In the genomic region with DNA sequence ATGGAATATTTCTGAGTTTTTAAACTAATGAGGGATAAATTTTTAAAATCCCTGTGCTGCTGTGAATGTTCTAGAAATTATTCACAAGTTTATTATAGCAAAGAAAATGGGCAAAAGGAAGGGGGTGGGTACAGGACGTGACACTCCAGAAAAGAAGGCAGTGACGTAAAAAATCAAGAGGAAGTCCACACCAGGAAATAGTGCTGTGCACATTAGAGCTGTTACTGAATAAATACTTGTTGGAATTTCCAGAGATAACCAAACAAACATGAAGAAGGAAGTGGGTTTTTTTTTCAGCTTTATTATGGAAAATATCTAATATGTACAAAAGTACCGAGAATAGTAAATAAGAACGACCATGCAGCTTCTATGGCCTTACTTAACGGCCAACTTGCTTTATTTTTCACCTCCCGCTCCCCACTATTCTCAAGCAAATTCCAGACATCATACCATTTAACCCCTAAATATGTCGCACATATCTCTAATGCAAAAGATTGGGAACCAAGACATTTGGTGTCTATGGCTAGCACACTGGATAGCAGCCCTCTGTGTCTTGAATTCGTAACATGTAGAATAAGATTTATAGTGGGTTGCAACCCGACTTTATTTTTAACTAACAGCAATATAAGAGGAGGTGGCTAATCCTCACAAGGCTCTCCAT, we compare ENCODE assay signal across 8 cellular contexts. TPM values are rescaled to one million over a fixed set of nuclear protein-coding genes. Genes with fewer than 3 reads are reported as not detected.
A peak's percentile ranks its signal among the peaks of the same experiment; 100 is the strongest.
DNase-seq lines count a peak whose midpoint lies in the region; ATAC-seq, FAIRE-seq and TF ChIP-seq lines count a peak whose summit lies in the region.

No MANE protein-coding gene starts in this region.

- H3K27ac Mint-ChIP-seq in CD4-positive, alpha-beta memory T cell, result peak overlapping the region; percentile 94 to 99 (median 97)

- DNase-seq in CD4-positive, alpha-beta memory T cell, result peak; percentile 64 to 72 (median 69)
- DNase-seq in SKM-1 treated with dmso at 0.1 percent for 144 hours (lab: John Stamatoyannopoulos, UW; ENCODE audit: unreplicated experiment) (peak; percentile 44), endothelial cell of umbilical vein (ENCODE audit: low read depth, low spot score) (peak; percentile 80), UCSD-AML1 (lab: John Stamatoyannopoulos, UW; ENCODE audit: unreplicated experiment) (no peak)

- POLR2A ChIA-PET in CD4-positive, alpha-beta memory T cell (lab: Charles Lee; ENCODE audit: partially characterized antibody), result interaction anchor here (0.7 to 14.2 kb wide), 12 partner anchors 8 to 232 kb away, joined by 3 to 453 read pairs (median 9); a partner anchor contains a TSS
- POLR2A ChIA-PET in endothelial cell of umbilical vein (lab: Charles Lee), result interaction anchor here (0.6 kb wide), 1 partner anchor 233 kb away, joined by 3 read pairs; a partner anchor contains a TSS

- peak overlapping the region; percentile 89 to 96 (median 94) for H3K4me3 Mint-ChIP-seq in CD4-positive, alpha-beta memory T cell

- no peaks in the 10 kb centered on the region for H3K9me3 Mint-ChIP-seq in CD4-positive, alpha-beta memory T cell

- peak; percentile 64 for TF ChIP-seq POLR2A in endothelial cell of umbilical vein (IDR thresholded peaks at IDR 0.05; ENCODE audit: low read depth, low read length)

- ATAC-seq in GM19452 (IDR thresholded peaks at IDR 0.05; ENCODE audit: unreplicated experiment) (peak; percentile 5), HG03457 (IDR thresholded peaks at IDR 0.05; ENCODE audit: unreplicated experiment) (no peak)

- TF ChIP-seq CTCF in endothelial cell of umbilical vein (IDR thresholded peaks at IDR 0.05; ENCODE audit: extremely low read depth in 1 of 2, insufficient read depth in 1 of 2, low read depth in 1 of 2, low read length in 2 of 2), result no peak

- H3K9me1 ChIP-seq in endothelial cell of umbilical vein (replicated peaks; ENCODE audit: control insufficient read depth, extremely low read depth, insufficient read depth, low read length), result no peaks in the 10 kb centered on the region

- H3K4me1 ChIP-seq in CD4-positive, alpha-beta memory T cell (ENCODE audit: insufficient read depth, low read length), result peaks cover 46% of the 10 kb centered on the region
- peaks cover 42% of the 10 kb centered on the region for H3K4me1 ChIP-seq in endothelial cell of umbilical vein (ENCODE audit: control insufficient read depth, extremely low read depth, insufficient read depth, low read length)
- H3K4me1 ChIP-seq in mucosa of stomach (ENCODE audit: control insufficient read depth, insufficient read depth, low read length), result peaks cover 25% of the 10 kb centered on the region

- peak overlapping the region; percentile 81 to 92 for H3K4me3 ChIP-seq in CD4-positive, alpha-beta memory T cell (ENCODE audit: low read length in 2 of 2)
- H3K4me3 ChIP-seq in endothelial cell of umbilical vein (replicated peaks in 1 of 3; ENCODE audit: insufficient read depth in 1 of 3, low read depth in 1 of 3, low read length in 3 of 3) (peak overlapping the region; percentile 69 to 96 (median 91)), mucosa of stomach (ENCODE audit: low read length) (peak overlapping the region; percentile 78)

- peaks cover 35 to 65% (median 50%) of the 10 kb centered on the region in 4 donors for H3K4me1 Mint-ChIP-seq in CD4-positive, alpha-beta memory T cell

- CTCF ChIA-PET in CD4-positive, alpha-beta memory T cell (lab: Charles Lee; ENCODE audit: partially characterized antibody), result interaction anchor here (1.1 to 4.6 kb wide), 10 partner anchors 11 to 232 kb away, joined by 3 to 67 read pairs (median 10); a partner anchor contains a TSS
- CTCF ChIA-PET in endothelial cell of umbilical vein (lab: Charles Lee), result interaction anchor here (1.2 to 1.5 kb wide), 3 partner anchors 28 to 45 kb away, joined by 3 to 7 read pairs (median 3); no protein-coding TSS in a partner anchor

- no peak for TF ChIP-seq EP300 in Ishikawa (IDR thresholded peaks at IDR 0.05; ENCODE audit: borderline replicate concordance)

- no peaks in the 10 kb centered on the region for H3K36me3 ChIP-seq in CD4-positive, alpha-beta memory T cell (ENCODE audit: insufficient read depth, low read length)
- H3K36me3 ChIP-seq in endothelial cell of umbilical vein (ENCODE audit: control insufficient read depth in 2 of 2, extremely low read depth in 1 of 2, insufficient read depth in 2 of 2, low read length in 2 of 2), result peaks cover 0 to 2% of the 10 kb centered on the region in 2 experiments
- H3K36me3 ChIP-seq in mucosa of stomach (ENCODE audit: control insufficient read depth, insufficient read depth, low read length), result no peaks in the 10 kb centered on the region

- peaks cover 43% of the 10 kb centered on the region for H3K79me2 ChIP-seq in endothelial cell of umbilical vein (ENCODE audit: control insufficient read depth, insufficient read depth, low read length)

- FAIRE-seq in endothelial cell of umbilical vein (lab: Jason Lieb, UNC), result peak; percentile 87

- H3K27ac ChIP-seq in CD4-positive, alpha-beta memory T cell (ENCODE audit: low read depth, low read length), result peak overlapping the region; percentile 82
- peak overlapping the region; percentile 95 for H3K27ac ChIP-seq in endothelial cell of umbilical vein (ENCODE audit: insufficient read depth, low read depth, low read length)

- H3K4me2 ChIP-seq in endothelial cell of umbilical vein (ENCODE audit: insufficient read depth, low read length), result peak overlapping the region; percentile 98

- H3K9me3 ChIP-seq in CD4-positive, alpha-beta memory T cell (ENCODE audit: control insufficient read depth in 1 of 2, low read length in 2 of 2), result no peaks in the 10 kb centered on the region
- no peaks in the 10 kb centered on the region for H3K9me3 ChIP-seq in endothelial cell of umbilical vein (replicated peaks; ENCODE audit: control insufficient read depth, insufficient read depth, low read length)
- no peaks in the 10 kb centered on the region for H3K9me3 ChIP-seq in mucosa of stomach (ENCODE audit: control insufficient read depth, low read length)

- intact Hi-C loops in CD4-positive, alpha-beta memory T cell (cut with micrococcal nuclease), result loop anchor here (1.0 to 2.0 kb wide), 7 partner anchors 11 to 811 kb away; a partner anchor contains a TSS
- intact Hi-C loops in endothelial cell of umbilical vein (cut with micrococcal nuclease), result loop anchor here (1.0 to 5.0 kb wide), 6 partner anchors 8 to 373 kb away; a partner anchor contains a TSS

- H4K20me1 ChIP-seq in endothelial cell of umbilical vein (replicated peaks; ENCODE audit: control insufficient read depth, extremely low read depth, insufficient read depth, low read length), result peaks cover 6% of the 10 kb centered on the region

- BruUV-seq in endothelial cell of umbilical vein (replicated peaks; lab: Mats Ljungman, UMichigan), result TSS peak; percentile 89

- dilution Hi-C loops in endothelial cell of umbilical vein (cut with MboI; ENCODE audit: extremely low pct_ligation_motif_present, low sequenced_read_pairs), result no loop called here

- H3K9ac ChIP-seq in endothelial cell of umbilical vein (replicated peaks; ENCODE audit: extremely low read depth, insufficient read depth, low read length) (peak overlapping the region; percentile 98), mucosa of stomach (ENCODE audit: low read length) (peak overlapping the region; percentile 92)

- no peak for TF ChIP-seq RAD21 in Ishikawa (IDR thresholded peaks at IDR 0.05; ENCODE audit: low read depth)

- H2AFZ ChIP-seq in endothelial cell of umbilical vein (ENCODE audit: low read depth, low read length), result peak overlapping the region; percentile 47

- no peaks in the 10 kb centered on the region for H3K27me3 ChIP-seq in CD4-positive, alpha-beta memory T cell (ENCODE audit: insufficient read depth, low read length)
- H3K27me3 ChIP-seq in endothelial cell of umbilical vein (ENCODE audit: control insufficient read depth in 2 of 2, insufficient read depth in 2 of 2, low read length in 2 of 2) (no peaks in the 10 kb centered on the region), mucosa of stomach (ENCODE audit: control insufficient read depth, insufficient read depth, low read length) (no peaks in the 10 kb centered on the region)

- H3K36me3 Mint-ChIP-seq in CD4-positive, alpha-beta memory T cell, result peaks cover 0 to 34% of the 10 kb centered on the region in 2 donors

- no peaks in the 10 kb centered on the region for H3K27me3 Mint-ChIP-seq in CD4-positive, alpha-beta memory T cell

TF ChIP-seq in Ishikawa, 13 proteins besides CTCF, POLR2A, EP300 and RAD21:
- TF ChIP-seq CREB1 (IDR thresholded peaks at IDR 0.05; ENCODE audit: low read depth), result peak; percentile 58; the same call in 1 of the 2 replicates
- no peak for TF ChIP-seq CEBPB (IDR thresholded peaks at IDR 0.05)
- no peak for TF ChIP-seq TCF12 (IDR thresholded peaks at IDR 0.05; ENCODE audit: low read depth)
- TF ChIP-seq ZBTB7A (IDR thresholded peaks at IDR 0.05; ENCODE audit: low read depth), result no peak; the same call in 1 of the 2 replicates

TF ChIP-seq in endothelial cell of umbilical vein, 7 proteins besides CTCF, POLR2A, EP300 and RAD21 (continues in another document):
- TF ChIP-seq FOS (IDR thresholded peaks at IDR 0.05; ENCODE audit: borderline replicate concordance, insufficient read depth, low read length) (no peak), JUN (IDR thresholded peaks at IDR 0.05; ENCODE audit: borderline replicate concordance, insufficient read depth, insufficient read length, low read depth) (no peak), POLR2AphosphoS5 (IDR thresholded peaks at IDR 0.05; ENCODE audit: insufficient read depth, low read depth, low read length) (peak; percentile 35)

RNA-seq across cellular contexts. Expression of a gene that starts 0.6 kb away (rescaled TPM):
- 100 to 1,000 TPM; 135 TPM for total RNA-seq in CD4-positive, alpha-beta memory T cell
- polyA plus RNA-seq in CD4-positive, alpha-beta memory T cell, result 100 to 1,000 TPM; 213 to 281 TPM
- total RNA-seq in endothelial cell of umbilical vein, result 147 and 152 TPM in 2 replicates
- polyA plus RNA-seq in endothelial cell of umbilical vein, result 49.9 and 65.7 TPM in 2 replicates
- polyA plus RNA-seq in endothelial cell of umbilical vein (2011; cell fraction: cytosol; rRNA removed), result 113 and 124 TPM in 2 replicates
- polyA plus RNA-seq in endothelial cell of umbilical vein (2011; cell fraction: nucleus; rRNA removed), result 62.7 and 69.5 TPM in 2 replicates
- polyA plus RNA-seq in endothelial cell of umbilical vein (2012), result 131 and 161 TPM in 2 replicates
- 34.1 and 35.6 TPM in 2 replicates for polyA minus RNA-seq in endothelial cell of umbilical vein
- polyA minus RNA-seq in endothelial cell of umbilical vein (2011; cell fraction: cytosol; rRNA and poly(A)+ RNA removed), result 33.0 TPM
- polyA minus RNA-seq in endothelial cell of umbilical vein (2011; cell fraction: nucleus; rRNA and poly(A)+ RNA removed), result 70.7 and 82.1 TPM in 2 replicates

RNA-seq across cellular contexts. Expression of a gene that starts 34.7 kb away (rescaled TPM):
- 100 to 1,000 TPM; 262 to 280 TPM for total RNA-seq in CD4-positive, alpha-beta memory T cell
- 100 to 1,000 TPM in 1 of 2 donors, 10 to 100 TPM in 1; 10.7 to 141 TPM for polyA plus RNA-seq in CD4-positive, alpha-beta memory T cell
- 25.1 and 25.4 TPM in 2 replicates for total RNA-seq in endothelial cell of umbilical vein
- polyA plus RNA-seq in endothelial cell of umbilical vein, result 1.5 and 1.7 TPM in 2 replicates
- 1.7 and 2.5 TPM in 2 replicates for polyA plus RNA-seq in endothelial cell of umbilical vein (2011; cell fraction: cytosol; rRNA removed)
- 12.5 and 12.9 TPM in 2 replicates for polyA plus RNA-seq in endothelial cell of umbilical vein (2011; cell fraction: nucleus; rRNA removed)
- polyA plus RNA-seq in endothelial cell of umbilical vein (2012), result 12.9 and 13.2 TPM in 2 replicates
- polyA minus RNA-seq in endothelial cell of umbilical vein, result 20.8 and 33.1 TPM in 2 replicates
- polyA minus RNA-seq in endothelial cell of umbilical vein (2011; cell fraction: cytosol; rRNA and poly(A)+ RNA removed), result 31.9 TPM
- 33.0 and 37.7 TPM in 2 replicates for polyA minus RNA-seq in endothelial cell of umbilical vein (2011; cell fraction: nucleus; rRNA and poly(A)+ RNA removed)
